Comparison of ENCODE assay signal across 11 cellular contexts in genomic region chr1:4027492-4028138, GRCh38.
DNase-seq lines count a peak whose midpoint lies in the region; ATAC-seq and TF ChIP-seq lines count a peak whose summit lies in the region.
"Had no signal": no experiment of that assay in that cellular context is flagged by ENCODE, and none has a peak within 500 bp of the region (broad histone marks: within the 10 kb centered on the region; RNA-seq: fewer than 3 reads in every experiment).

No MANE protein-coding gene starts in this region.

- BruUV-seq in Caco-2 (replicated peaks; lab: Mats Ljungman, UMichigan): no TSS peak

- no peak overlapping the region for H3K9ac ChIP-seq in colonic mucosa (ENCODE audit: low read depth in 2 of 2, low read length in 2 of 2)

- no peaks in the 10 kb centered on the region for H3K4me1 Mint-ChIP-seq in activated CD8-positive, alpha-beta memory T cell treated with anti-CD3 and anti-CD28 coated beads, Interleukin-2, amount 10 ng/mL, durations not matched to agents 7 days and 5 days
- H3K4me1 Mint-ChIP-seq in Caco-2 (ENCODE audit: low read depth, unreplicated experiment): no peaks in the 10 kb centered on the region

- POLR2A ChIA-PET in Caco-2 (lab: Charles Lee): no interaction called here

- H3K4me3 ChIP-seq in mucosa of descending colon (no peak overlapping the region), Caco-2 (ENCODE audit: low read depth, low read length) (no peak overlapping the region), colonic mucosa (no peak overlapping the region)
- H3K4me3 ChIP-seq: cardiac muscle cell, K562 had no signal

- no peak overlapping the region for H3K4me3 Mint-ChIP-seq in activated CD8-positive, alpha-beta memory T cell treated with anti-CD3 and anti-CD28 coated beads, Interleukin-2, amount 10 ng/mL, durations not matched to agents 7 days and 5 days
- no peak overlapping the region for H3K4me3 Mint-ChIP-seq in Caco-2 (ENCODE audit: unreplicated experiment)

- no peaks in the 10 kb centered on the region for H3K27me3 ChIP-seq in Caco-2 (replicated peaks; ENCODE audit: control insufficient read depth, insufficient read depth, low read length)
- H3K27me3 ChIP-seq in colonic mucosa: no peaks in the 10 kb centered on the region
- H3K27me3 ChIP-seq: cardiac muscle cell had no signal

- H3K36me3 ChIP-seq in mucosa of descending colon (ENCODE audit: low read depth) (no peaks in the 10 kb centered on the region), Caco-2 (ENCODE audit: control insufficient read depth, insufficient read depth, low read length) (no peaks in the 10 kb centered on the region), colonic mucosa (no peaks in the 10 kb centered on the region)
- H3K36me3 ChIP-seq: cardiac muscle cell had no signal

- CTCF ChIA-PET in activated CD8-positive, alpha-beta memory T cell treated with anti-CD3 and anti-CD28 coated beads, Interleukin-2, amount 10 ng/mL, durations not matched to agents 7 days and 5 days (lab: Charles Lee): interaction anchor here (1.2 kb wide), 1 partner anchor 14 kb away, joined by 5 read pairs; no protein-coding TSS in a partner anchor
- CTCF ChIA-PET in Caco-2 (lab: Charles Lee): no interaction called here

- peak; percentile 58 for DNase-seq in activated CD8-positive, alpha-beta memory T cell treated with anti-CD3 and anti-CD28 coated beads for 24 hours
- DNase-seq in activated CD8-positive, alpha-beta memory T cell treated with anti-CD3 and anti-CD28 coated beads, Interleukin-2, amount 10 ng/mL, durations not matched to agents 7 days and 5 days: no peak
- DNase-seq in GM20000 (ENCODE audit: low spot score): peak; percentile 84
- peak in 1 of 3 donors; percentile 4 for DNase-seq in mucosa of descending colon
- no peak for DNase-seq in Caco-2
- no peak for DNase-seq in colonic mucosa
- no peak for DNase-seq in G401 (ENCODE audit: low spot score)

- H3K36me3 Mint-ChIP-seq in activated CD8-positive, alpha-beta memory T cell treated with anti-CD3 and anti-CD28 coated beads, Interleukin-2, amount 10 ng/mL, durations not matched to agents 7 days and 5 days: no peaks in the 10 kb centered on the region
- no peaks in the 10 kb centered on the region for H3K36me3 Mint-ChIP-seq in Caco-2 (ENCODE audit: insufficient read depth, unreplicated experiment)

- peaks cover 5% of the 10 kb centered on the region for H3K27me3 Mint-ChIP-seq in activated CD8-positive, alpha-beta memory T cell treated with anti-CD3 and anti-CD28 coated beads, Interleukin-2, amount 10 ng/mL, durations not matched to agents 7 days and 5 days
- peaks cover 5% of the 10 kb centered on the region for H3K27me3 Mint-ChIP-seq in Caco-2 (ENCODE audit: insufficient read depth, unreplicated experiment)

- H3K4me1 ChIP-seq in mucosa of descending colon (ENCODE audit: low read depth) (no peaks in the 10 kb centered on the region), Caco-2 (no peaks in the 10 kb centered on the region), colonic mucosa (no peaks in the 10 kb centered on the region)

- no peaks in the 10 kb centered on the region for H3K9me3 ChIP-seq in mucosa of descending colon
- no peaks in the 10 kb centered on the region for H3K9me3 ChIP-seq in Caco-2
- H3K9me3 ChIP-seq in colonic mucosa: no peaks in the 10 kb centered on the region

- H3K27ac Mint-ChIP-seq in activated CD8-positive, alpha-beta memory T cell treated with anti-CD3 and anti-CD28 coated beads, Interleukin-2, amount 10 ng/mL, durations not matched to agents 7 days and 5 days: no peak overlapping the region
- no peak overlapping the region for H3K27ac Mint-ChIP-seq in Caco-2 (ENCODE audit: unreplicated experiment)

- TF ChIP-seq CTCF in GM20000 (IDR thresholded peaks at IDR 0.05; ENCODE audit: extremely low read depth, missing control alignments) (no peak), mucosa of descending colon (IDR thresholded peaks at IDR 0.05) (no peak), Caco-2 (IDR thresholded peaks at IDR 0.05; ENCODE audit: insufficient read depth in 1 of 2, low read depth in 1 of 2, low read length in 1 of 2, severe bottlenecking in 1 of 2, unreplicated experiment in 1 of 2) (no peak), colonic mucosa (IDR thresholded peaks at IDR 0.05) (no peak)

- H3K27ac ChIP-seq in colonic mucosa: no peak overlapping the region
- H3K27ac ChIP-seq: cardiac muscle cell had no signal

- intact Hi-C loops in mucosa of descending colon (cut with DNase I, micrococcal nuclease) (no loop called here), Caco-2 (cut with micrococcal nuclease; ENCODE audit: unreplicated experiment) (no loop called here), colonic mucosa (cut with DNase I) (no loop called here)

- no peak for ATAC-seq in activated CD8-positive, alpha-beta memory T cell treated with anti-CD3 and anti-CD28 coated beads, Interleukin-2, amount 10 ng/mL, durations not matched to agents 7 days and 5 days
- ATAC-seq in HG03432 (IDR thresholded peaks at IDR 0.05; ENCODE audit: unreplicated experiment) (peak; percentile 60), mucosa of descending colon (peak; percentile 34)
- ATAC-seq: K562, Right ventricle myocardium inferior had no signal

- H3K9me3 Mint-ChIP-seq in activated CD8-positive, alpha-beta memory T cell treated with anti-CD3 and anti-CD28 coated beads, Interleukin-2, amount 10 ng/mL, durations not matched to agents 7 days and 5 days (ENCODE audit: low read depth): no peaks in the 10 kb centered on the region
- peaks cover 23% of the 10 kb centered on the region for H3K9me3 Mint-ChIP-seq in Caco-2 (ENCODE audit: unreplicated experiment)

- in situ Hi-C loops in G401 (cut with HindIII; ENCODE audit: low sequenced_read_pairs): no loop called here

Comparison
In these comparisons a context has a peak if more than half of its experiments do, and no peak if none do; other contexts are left out.
1. DNase-seq: peak in activated CD8-positive, alpha-beta memory T cell treated with anti-CD3 and anti-CD28 coated beads for 24 hours (single experiment) and GM20000 (single experiment); none in activated CD8-positive, alpha-beta memory T cell treated with anti-CD3 and anti-CD28 coated beads, Interleukin-2, amount 10 ng/mL, durations not matched to agents 7 days and 5 days (single experiment), Caco-2 (0 of 2), colonic mucosa (single experiment) and G401 (single experiment).